In the genomic region with DNA sequence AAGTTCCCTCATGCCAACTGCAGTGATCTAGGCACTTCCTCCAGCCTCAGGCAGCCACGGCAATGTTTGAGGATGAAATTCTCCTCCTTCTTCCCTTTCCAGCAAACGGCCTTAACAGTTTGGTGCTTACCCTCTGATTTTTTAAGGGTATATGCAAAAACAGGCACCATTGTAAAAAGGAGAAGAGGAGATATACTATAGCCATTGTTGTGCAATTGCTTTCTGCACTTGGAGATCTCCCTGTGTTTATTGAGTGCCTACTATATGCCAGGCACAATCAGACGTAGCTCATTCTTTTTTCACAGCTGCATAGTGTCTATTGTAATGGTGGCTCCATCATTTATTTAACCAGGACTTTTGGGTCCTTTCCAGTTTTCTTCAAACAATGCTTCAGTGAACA, we compare ENCODE assay signal across 19 cellular contexts. TPM values are rescaled to one million over a fixed set of nuclear protein-coding genes. Genes with fewer than 3 reads are reported as not detected.
DNase-seq lines count a peak whose midpoint lies in the region; ATAC-seq, FAIRE-seq and TF ChIP-seq lines count a peak whose summit lies in the region.
"Had no signal": no experiment of that assay in that cellular context is flagged by ENCODE, and none has a peak within 500 bp of the region (broad histone marks: within the 10 kb centered on the region; RNA-seq: fewer than 3 reads in every experiment).

No MANE protein-coding gene starts in this region.

- 47% methylated on average over 3 of the region's 3 CpGs for WGBS in K562 (ENCODE audit: insufficient coverage, low coverage, missing lambda C conversion rate)

- H3K4me1 ChIP-seq in right atrium auricular region = peaks cover 0 to 87% of the 10 kb centered on the region in 2 donors
- peaks cover 6 to 25% of the 10 kb centered on the region in 2 experiments; a peak in 4 of 5 replicates for H3K4me1 ChIP-seq in K562 (replicated peaks in 1 of 2; ENCODE audit: control insufficient read depth in 2 of 2, insufficient read depth in 2 of 2, low read length in 2 of 2)
- peaks cover 22 to 49% of the 10 kb centered on the region in 2 donors for H3K4me1 ChIP-seq in uterus

- H3K4me2 ChIP-seq in K562 (ENCODE audit: insufficient read depth, low read length) = no peak overlapping the region

- H3K27ac ChIP-seq in right atrium auricular region (peak overlapping the region; percentile 87 to 97), K562 (ENCODE audit: extremely low read depth, low read depth, low read length) (0 out of 3 replicates have a peak overlapping the region, but pooled peaks have one; percentile 5), uterus (peak overlapping the region; percentile 95 to 100)
- H3K27ac ChIP-seq: foreskin keratinocyte had no signal

- H3K27me3 Mint-ChIP-seq in osteocyte (ENCODE audit: unreplicated experiment) = no peaks in the 10 kb centered on the region

- DNase-seq in right atrium auricular region (ENCODE audit: low spot score) (no peak), Right ventricle myocardium inferior (ENCODE audit: missing footprints) (no peak), K562 (ENCODE audit: extremely low read depth in 1 of 4, low spot score in 3 of 4) (no peak), osteocyte (ENCODE audit: extremely low spot score, unreplicated experiment) (no peak), uterus (no peak), HPDE6-E6E7 (ENCODE audit: extremely low spot score) (no peak)
- no peak for DNase-seq in activated T-cell treated with anti-CD3 and anti-CD28 coated beads, Interleukin-2, amount 50 U/mL, for 1 hour
- DNase-seq: ACHN; activated CD4-positive, alpha-beta T cell treated with anti-CD3 and anti-CD28 coated beads, Interleukin-2, amount 50 U/mL, for 48 hours; DMS153; effector CD8-positive, alpha-beta T cell; foreskin keratinocyte; kidney glomerular epithelial cell; NCI-H1417 treated with DMSO at 0.1 percent for 48 hours; NCI-H446 treated with DMSO at 0.1 percent for 48 hours; nephron progenitor cell; T1000; testis had no signal

- no peaks in the 10 kb centered on the region for H3K9me3 ChIP-seq in right atrium auricular region
- no peaks in the 10 kb centered on the region for H3K9me3 ChIP-seq in K562 (replicated peaks; ENCODE audit: control insufficient read depth, insufficient read depth, low read depth, low read length)
- no peaks in the 10 kb centered on the region for H3K9me3 ChIP-seq in uterus
- H3K9me3 ChIP-seq: testis had no signal

- H3K27me3 ChIP-seq in right atrium auricular region (no peaks in the 10 kb centered on the region), K562 (ENCODE audit: control insufficient read depth in 2 of 2, insufficient read depth in 2 of 2, low read length in 2 of 2) (no peaks in the 10 kb centered on the region), uterus (no peaks in the 10 kb centered on the region)
- H3K27me3 ChIP-seq: foreskin keratinocyte, testis had no signal

- peaks cover 6% of the 10 kb centered on the region for H3K36me3 Mint-ChIP-seq in osteocyte (ENCODE audit: unreplicated experiment)

- H3K36me3 ChIP-seq in right atrium auricular region (peaks cover 8% of the 10 kb centered on the region), K562 (ENCODE audit: control insufficient read depth, insufficient read depth, low read length) (no peaks in the 10 kb centered on the region), uterus (no peaks in the 10 kb centered on the region)

- CTCF ChIA-PET in K562 (lab: Yijun Ruan, JAX; ENCODE audit: low intra/inter-chr PET ratio) = no interaction called here

- in situ Hi-C loops in K562 (cut with MboI) = no loop called here

- TF ChIP-seq RAD21 in K562 (CRISPR knock-in tag; conservative IDR thresholded peaks at IDR 0.05 in 1 of 2, IDR thresholded peaks at IDR 0.05 in 1 of 2) = no peak

- H3K4me3 Mint-ChIP-seq in osteocyte (ENCODE audit: unreplicated experiment) = no peak overlapping the region

- peaks cover 31% of the 10 kb centered on the region for H3K4me1 Mint-ChIP-seq in osteocyte (ENCODE audit: unreplicated experiment)

- no peak for TF ChIP-seq POLR2A in K562 (conservative IDR thresholded peaks at IDR 0.05)
- no peak for TF ChIP-seq POLR2A in uterus (IDR thresholded peaks at IDR 0.05)

- H3K79me2 ChIP-seq in K562 (ENCODE audit: control insufficient read depth, insufficient read depth, low read length) = no peaks in the 10 kb centered on the region

- intact Hi-C loops in Right ventricle myocardium inferior (cut with DNase I) (no loop called here), K562 (cut with micrococcal nuclease) (no loop called here), uterus (cut with DNase I; ENCODE audit: low total_unique reads) (no loop called here)

- TF ChIP-seq CTCF in right atrium auricular region (IDR thresholded peaks at IDR 0.05) = no peak
- TF ChIP-seq CTCF in K562 (IDR thresholded peaks at IDR 0.05 in 2 of 3, conservative IDR thresholded peaks at IDR 0.05 in 1 of 3; ENCODE audit: insufficient read depth in 2 of 3, low read depth in 1 of 3, low read length in 3 of 3) = no peak
- TF ChIP-seq CTCF in osteocyte (IDR thresholded peaks at IDR 0.05) = no peak
- no peak for TF ChIP-seq CTCF in uterus (IDR thresholded peaks at IDR 0.05)

- FAIRE-seq in K562 (lab: Jason Lieb, UNC) = no peak

- POLR2A ChIA-PET in K562 (lab: Yijun Ruan, JAX) = no interaction called here

- H3K4me3 ChIP-seq in right atrium auricular region (no peak overlapping the region), K562 (no peak overlapping the region), uterus (no peak overlapping the region)
- H3K4me3 ChIP-seq: testis had no signal

- H3K27ac Mint-ChIP-seq in osteocyte (ENCODE audit: unreplicated experiment) = peak overlapping the region; percentile 91

- BruUV-seq in K562 (replicated peaks; lab: Mats Ljungman, UMichigan) = no TSS peak

- H3K9ac ChIP-seq in K562 (ENCODE audit: insufficient read depth in 1 of 2, low read depth in 2 of 2, low read length in 2 of 2) = no peak overlapping the region

- H2AFZ ChIP-seq in K562 (ENCODE audit: low read depth, low read length) = no peak overlapping the region

- TF ChIP-seq EP300 in K562 (IDR thresholded peaks at IDR 0.05; ENCODE audit: low read length) = no peak

- ATAC-seq in Right ventricle myocardium inferior = no peak
- no peak for ATAC-seq in K562
- ATAC-seq in HG02981 (IDR thresholded peaks at IDR 0.05; ENCODE audit: unreplicated experiment) = no peak
- ATAC-seq: foreskin keratinocyte had no signal

- H3K9me3 Mint-ChIP-seq in osteocyte (ENCODE audit: unreplicated experiment) = no peaks in the 10 kb centered on the region
- H3K9me3 Mint-ChIP-seq: nephron progenitor cell had no signal

- H4K20me1 ChIP-seq in K562 (replicated peaks; ENCODE audit: control insufficient read depth, insufficient read depth, low read length) = no peaks in the 10 kb centered on the region

- H3K9me1 ChIP-seq in K562 (ENCODE audit: control insufficient read depth, insufficient read depth, low read length) = no peaks in the 10 kb centered on the region

TF ChIP-seq in K562, 482 proteins besides CTCF, POLR2A, EP300 and RAD21:
- TF ChIP-seq CEBPB (tag; IDR thresholded peaks at IDR 0.05) (peak; percentile 57; the same call in 1 of the 2 replicates), ZNF165 (CRISPR knock-in tag; IDR thresholded peaks at IDR 0.05; ENCODE audit: borderline replicate concordance) (no peak)

RNA-seq across cellular contexts. Expression of a gene that starts 29.5 kb away (rescaled TPM):
- total RNA-seq in right atrium auricular region = 1,000 to 10,000 TPM; 1,444 to 3,478 TPM
- total RNA-seq in Right ventricle myocardium inferior = 966 TPM
- total RNA-seq in K562 (2011; cell fraction: chromatin; rRNA removed; ENCODE audit: low replicate concordance) = 15.3 and 27.0 TPM in 2 replicates
- total RNA-seq in K562 (2011; cell fraction: nucleolus; rRNA removed) = 9.9 and 11.0 TPM in 2 replicates
- 8.1 and 9.2 TPM in 2 replicates for total RNA-seq in K562 (2011; cell fraction: nucleoplasm; rRNA removed)
- total RNA-seq in K562 (2014; rRNA removed) = 8.2 and 10.8 TPM in 2 replicates
- total RNA-seq in K562 (2014; rRNA removed; fragmentation: Illumina TruSeq; extraction: Trizol) = 3.3 and 3.5 TPM in 2 replicates
- 12.3 and 12.4 TPM in 2 replicates for total RNA-seq in K562 (2015; rRNA removed; fragmentation: Illumina TruSeq; extraction: Trizol)
- 9.0 and 9.6 TPM in 2 replicates for total RNA-seq in K562 (2021)
- polyA plus RNA-seq in K562 (2011; rRNA removed) = 16.6 and 24.2 TPM in 2 replicates
- 27.5 and 34.5 TPM in 2 replicates for polyA plus RNA-seq in K562 (2011; cell fraction: cytosol; rRNA removed)
- polyA plus RNA-seq in K562 (2011; cell fraction: nucleus; rRNA removed) = 15.8 and 17.0 TPM in 2 replicates
- polyA plus RNA-seq in K562 (2012) = 11.2 and 34.5 TPM in 2 replicates
- 5.2 and 7.4 TPM in 2 replicates for polyA plus RNA-seq in K562 (2014; fragmentation: Illumina TruSeq; extraction: Trizol)
- under 1 TPM; 0.39 to 0.41 TPM for polyA plus RNA-seq in K562 (2014; fragmentation: Nextera tagmentation; extraction: Ambion mirVana)
- 7.5 and 11.2 TPM in 2 replicates for polyA plus RNA-seq in K562 (2014; rRNA removed)
- polyA minus RNA-seq in K562 (2011; rRNA and poly(A)+ RNA removed) = 23.7 and 31.3 TPM in 2 replicates
- polyA minus RNA-seq in K562 (2011; cell fraction: cytosol; rRNA and poly(A)+ RNA removed) = 24.8 and 27.9 TPM in 2 replicates
- polyA minus RNA-seq in K562 (2011; cell fraction: nucleus; rRNA and poly(A)+ RNA removed) = 6.2 and 9.0 TPM in 2 replicates
- total RNA-seq in osteocyte = 235 and 249 TPM in 2 replicates
- 1,000 to 10,000 TPM in 2 of 4 donors, 100 to 1,000 TPM in 2; 567 to 1,619 (median 884) TPM for total RNA-seq in uterus

Comparison
In these comparisons a context has a peak if more than half of its experiments do, and no peak if none do; other contexts are left out.
1. H3K27ac ChIP-seq: peak in every context shown above with its lines; median percentile 98 in uterus; 92 in right atrium auricular region; 5 in K562.